8 cellular contexts compared by ENCODE assay signal in the genomic region with DNA sequence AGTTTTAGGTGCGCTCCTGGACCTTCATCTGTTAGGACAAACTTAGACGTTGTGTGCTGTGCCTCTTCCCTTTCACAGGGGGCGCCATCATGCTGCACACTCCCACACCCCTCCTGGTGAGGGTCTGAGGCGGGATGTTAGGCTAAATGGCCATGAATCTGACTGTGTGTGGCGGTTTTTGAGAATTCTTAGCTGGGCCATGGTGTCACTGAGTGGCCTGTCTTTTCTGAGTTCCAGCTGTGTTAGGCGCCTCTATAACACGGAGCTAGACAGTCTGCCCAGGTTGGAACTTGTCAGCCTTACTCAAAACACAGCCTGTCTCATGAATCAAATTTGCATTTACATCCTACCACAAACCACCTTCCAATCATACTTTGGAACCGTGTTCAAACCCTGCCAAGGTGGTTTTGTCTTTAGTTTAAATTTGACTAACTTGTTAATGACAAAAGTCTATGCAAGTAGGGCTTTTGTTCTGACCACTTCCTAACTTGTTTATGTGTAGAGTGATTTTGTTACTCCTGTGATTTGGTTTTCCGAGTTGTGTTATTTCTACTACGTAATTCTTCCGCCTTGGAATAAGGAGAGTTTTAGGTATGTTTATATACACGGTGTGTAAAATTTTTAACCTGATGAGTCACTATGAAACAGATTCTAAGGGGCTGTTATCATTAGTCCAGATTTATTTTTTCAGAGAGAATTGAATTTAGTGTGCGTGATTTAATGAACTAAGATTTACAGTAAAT. TPM values are rescaled to one million over a fixed set of nuclear protein-coding genes. Genes with fewer than 3 reads are reported as not detected.
DNase-seq lines count a peak whose midpoint lies in the region; ATAC-seq, FAIRE-seq and TF ChIP-seq lines count a peak whose summit lies in the region.

No MANE protein-coding gene starts in this region.

- H3K4me1 Mint-ChIP-seq in T-helper 17 cell, result peaks cover 51% of the 10 kb centered on the region
- peaks cover 45% of the 10 kb centered on the region for H3K4me1 Mint-ChIP-seq in osteocyte (ENCODE audit: unreplicated experiment)

- H3K4me1 ChIP-seq in BLaER1, result peaks cover 66% of the 10 kb centered on the region

- peak; percentile 66 for TF ChIP-seq CTCF in osteocyte (IDR thresholded peaks at IDR 0.05)

- H3K9me3 ChIP-seq in BLaER1, result no peaks in the 10 kb centered on the region
- no peaks in the 10 kb centered on the region for H3K9me3 ChIP-seq in T-helper 17 cell (ENCODE audit: control insufficient read depth, low read length, poor library complexity, severe bottlenecking)

- peaks cover 13% of the 10 kb centered on the region for H3K36me3 ChIP-seq in BLaER1

- H3K27me3 ChIP-seq in BLaER1, result no peaks in the 10 kb centered on the region

- peak in 2 of 3 donors; percentile 17 to 18 for DNase-seq in T-helper 17 cell
- DNase-seq in dedifferentiated amniotic fluid mesenchymal stem cell (ENCODE audit: extremely low spot score), result peak; percentile 26
- DNase-seq in osteocyte (ENCODE audit: extremely low spot score, unreplicated experiment), result no peak
- no peak for DNase-seq in NCI-H446 (lab: John Stamatoyannopoulos, UW)
- no peak for DNase-seq in frontal cortex (ENCODE audit: low spot score in 2 of 2)

- H3K4me2 ChIP-seq in BLaER1, result peak overlapping the region; percentile 85

- H3K9me3 Mint-ChIP-seq in osteocyte (ENCODE audit: unreplicated experiment), result no peaks in the 10 kb centered on the region

- H3K4me3 ChIP-seq in BLaER1, result no peak overlapping the region

- no peaks in the 10 kb centered on the region for H3K27me3 Mint-ChIP-seq in T-helper 17 cell
- H3K27me3 Mint-ChIP-seq in osteocyte (ENCODE audit: unreplicated experiment), result no peaks in the 10 kb centered on the region

- ATAC-seq in GM19023 (IDR thresholded peaks at IDR 0.05; ENCODE audit: unreplicated experiment) (peak; percentile 94), HG03066 (IDR thresholded peaks at IDR 0.05; ENCODE audit: low read depth, unreplicated experiment) (peak; percentile 93), T-helper 17 cell (peak; percentile 80)

- H3K4me3 Mint-ChIP-seq in T-helper 17 cell (peak overlapping the region; percentile 84), osteocyte (ENCODE audit: unreplicated experiment) (peak overlapping the region; percentile 43)

- no peak for FAIRE-seq in frontal cortex (lab: Jason Lieb, UNC)

- H3K36me3 Mint-ChIP-seq in T-helper 17 cell (ENCODE audit: low read depth), result peaks cover 3% of the 10 kb centered on the region
- peaks cover 7% of the 10 kb centered on the region for H3K36me3 Mint-ChIP-seq in osteocyte (ENCODE audit: unreplicated experiment)

- H3K27ac Mint-ChIP-seq in T-helper 17 cell (peak overlapping the region; percentile 93), osteocyte (ENCODE audit: unreplicated experiment) (peak overlapping the region; percentile 75)

- peaks cover 96% of the 10 kb centered on the region for H4K20me1 ChIP-seq in BLaER1

- no peak overlapping the region for H3K9ac ChIP-seq in BLaER1

- H3K27ac ChIP-seq in BLaER1, result no peak overlapping the region

RNA-seq across cellular contexts. Expression of gene ACVR1B, which starts 19.6 kb away (rescaled TPM):
- total RNA-seq in T-helper 17 cell (1 to 10 TPM; 6.5 to 8.7 TPM), osteocyte (15.2 and 15.8 TPM in 2 replicates), frontal cortex (43.2 TPM)

RNA-seq across cellular contexts. Expression of gene TAMALIN, which starts 35.7 kb away (rescaled TPM):
- 100 to 1,000 TPM; 491 to 562 TPM for total RNA-seq in T-helper 17 cell
- total RNA-seq in osteocyte, result 22.5 and 25.5 TPM in 2 replicates
- total RNA-seq in frontal cortex, result 2.4 TPM

Comparison
In these comparisons a context has a peak if more than half of its experiments do, and no peak if none do; other contexts are left out.
1. DNase-seq: peak in T-helper 17 cell (2 of 3) and dedifferentiated amniotic fluid mesenchymal stem cell (single experiment); none in osteocyte (single experiment), NCI-H446 (0 of 2) and frontal cortex (0 of 2).
2. RNA of gene TAMALIN, which starts 35.7 kb away (total RNA-seq): 491 to 562 TPM in T-helper 17 cell; 22.5 to 25.5 TPM in osteocyte and 2.4 TPM in frontal cortex (single experiment); every median in the first group is over 10 times any median in the second.
3. Peak in every context shown above with its lines, with median percentiles within 50 percentile points of each other: ATAC-seq.